ENCODE assay signal across 1 cellular context in genomic region chr7:99126921-99127553, GRCh38.
TF ChIP-seq lines count a peak whose summit lies in the region.

No MANE protein-coding gene starts in this region.

TF ChIP-seq in WTC11, 78 proteins besides CTCF, POLR2A, EP300 and RAD21 (continued from another document):
- no peak for TF ChIP-seq ZMAT4 (CRISPR knock-in tag; IDR thresholded peaks at IDR 0.05)
- no peak for TF ChIP-seq ZBTB21 (CRISPR knock-in tag; IDR thresholded peaks at IDR 0.05; ENCODE audit: borderline replicate concordance)
- no peak for TF ChIP-seq JUN (CRISPR knock-in tag; IDR thresholded peaks at IDR 0.05)
- TF ChIP-seq NFYB (CRISPR knock-in tag; conservative IDR thresholded peaks at IDR 0.05; ENCODE audit: low read depth): no peak
- TF ChIP-seq ZSCAN18 (CRISPR knock-in tag; IDR thresholded peaks at IDR 0.05): no peak
- no peak for TF ChIP-seq FOXJ3 (CRISPR knock-in tag; IDR thresholded peaks at IDR 0.05; ENCODE audit: borderline replicate concordance)
